ENCODE assay signal across 11 cellular contexts in genomic region chr20:39429716-39430115, GRCh38.
DNase-seq lines count a peak whose midpoint lies in the region; ATAC-seq and TF ChIP-seq lines count a peak whose summit lies in the region.
"Had no signal": no experiment of that assay in that cellular context is flagged by ENCODE, and none has a peak within 500 bp of the region (broad histone marks: within the 10 kb centered on the region; RNA-seq: fewer than 3 reads in every experiment).

No MANE protein-coding gene starts in this region.

- no TSS peak for BruUV-seq in A673 (replicated peaks; lab: Mats Ljungman, UMichigan)

- no peaks in the 10 kb centered on the region for H3K36me3 Mint-ChIP-seq in GM23338 (ENCODE audit: low read depth)
- H3K36me3 Mint-ChIP-seq in activated T-helper 2 cell treated with anti-CD3 and anti-CD28 coated beads, Interferon-gamma antibody, Interleukin-2, Interleukin-4, amounts not matched to agents 10 μg/mL and 5 μg/mL and 100 μg/mL, durations not matched to agents 14 hours and 24 hours and 36 hours (ENCODE audit: low read depth) = no peaks in the 10 kb centered on the region

- no peak overlapping the region for H3K4me3 Mint-ChIP-seq in GM23338
- no peak overlapping the region for H3K4me3 Mint-ChIP-seq in activated T-helper 2 cell treated with anti-CD3 and anti-CD28 coated beads, Interferon-gamma antibody, Interleukin-2, Interleukin-4, amounts not matched to agents 10 μg/mL and 5 μg/mL and 100 μg/mL, durations not matched to agents 14 hours and 24 hours and 36 hours (ENCODE audit: low read depth)
- H3K4me3 Mint-ChIP-seq: dendritic cell treated with granulocyte-macrophage colony-stimulating factor and Interleukin-4, amounts not matched to agents 40 ng/mL and 50 ng/mL, for 4 days had no signal

- DNase-seq in A673 (ENCODE audit: low spot score) (peak; percentile 11), GM23338 (ENCODE audit: low spot score) (peak; percentile 65), RWPE1 (ENCODE audit: low spot score) (no peak), iPS-NIHi11 (ENCODE audit: low spot score) (peak; percentile 43), Peyer's patch (no peak), T-helper 9 cell (no peak), activated gamma-delta T cell (lab: John Stamatoyannopoulos, UW) (no peak)
- DNase-seq in activated T-helper 2 cell treated with anti-CD3 and anti-CD28 coated beads, Interferon-gamma antibody, Interleukin-2, Interleukin-4, amounts not matched to agents 10 μg/mL and 5 μg/mL and 100 μg/mL, durations not matched to agents 14 hours and 24 hours and 36 hours (ENCODE audit: low spot score) = no peak
- DNase-seq: NCI-H2107, posterior cingulate gyrus had no signal

- no peaks in the 10 kb centered on the region for H3K9me3 Mint-ChIP-seq in GM23338
- peaks cover 4% of the 10 kb centered on the region for H3K9me3 Mint-ChIP-seq in activated T-helper 2 cell treated with anti-CD3 and anti-CD28 coated beads, Interferon-gamma antibody, Interleukin-2, Interleukin-4, amounts not matched to agents 10 μg/mL and 5 μg/mL and 100 μg/mL, durations not matched to agents 14 hours and 24 hours and 36 hours

- no peaks in the 10 kb centered on the region for H3K79me2 ChIP-seq in GM23338 (replicated peaks; ENCODE audit: insufficient read depth)

- CTCF ChIA-PET in A673 (lab: Charles Lee) (interaction anchor here (0.7 kb wide), 2 partner anchors 48 to 84 kb away, joined by 3 read pairs; no protein-coding TSS in a partner anchor), RWPE1 (lab: Yijun Ruan, JAX) (interaction anchor here (0.5 to 1.2 kb wide), 3 partner anchors 15 to 1046 kb away, joined by 3 to 6 read pairs (median 3); no protein-coding TSS in a partner anchor)

- H3K27me3 Mint-ChIP-seq in GM23338 (ENCODE audit: insufficient read depth, low read depth, poor library complexity) = peaks cover 3% of the 10 kb centered on the region
- no peaks in the 10 kb centered on the region for H3K27me3 Mint-ChIP-seq in activated T-helper 2 cell treated with anti-CD3 and anti-CD28 coated beads, Interferon-gamma antibody, Interleukin-2, Interleukin-4, amounts not matched to agents 10 μg/mL and 5 μg/mL and 100 μg/mL, durations not matched to agents 14 hours and 24 hours and 36 hours (ENCODE audit: low read depth)
- H3K27me3 Mint-ChIP-seq: dendritic cell treated with granulocyte-macrophage colony-stimulating factor and Interleukin-4, amounts not matched to agents 40 ng/mL and 50 ng/mL, for 4 days had no signal

- H3K4me3 ChIP-seq in A673 (ENCODE audit: low read depth, low read length, poor library complexity, severe bottlenecking) (no peak overlapping the region), GM23338 (no peak overlapping the region), Peyer's patch (no peak overlapping the region)

- H3F3A ChIP-seq in GM23338 (replicated peaks; ENCODE audit: low read depth) = no peaks in the 10 kb centered on the region

- H3K4me1 Mint-ChIP-seq in GM23338 = no peaks in the 10 kb centered on the region; the same call in 2 of the 3 replicates
- no peaks in the 10 kb centered on the region for H3K4me1 Mint-ChIP-seq in activated T-helper 2 cell treated with anti-CD3 and anti-CD28 coated beads, Interferon-gamma antibody, Interleukin-2, Interleukin-4, amounts not matched to agents 10 μg/mL and 5 μg/mL and 100 μg/mL, durations not matched to agents 14 hours and 24 hours and 36 hours (ENCODE audit: low read depth)

- H3K36me3 ChIP-seq in A673 (ENCODE audit: insufficient read depth, low read length, poor library complexity, severe bottlenecking) (no peaks in the 10 kb centered on the region), GM23338 (ENCODE audit: insufficient read depth) (no peaks in the 10 kb centered on the region), Peyer's patch (no peaks in the 10 kb centered on the region)

- H2AFZ ChIP-seq in GM23338 = no peak overlapping the region

- peak; percentile 49 for TF ChIP-seq CTCF in A673 (conservative IDR thresholded peaks at IDR 0.05; ENCODE audit: low read depth, low read length)
- TF ChIP-seq CTCF in GM23338 (conservative IDR thresholded peaks at IDR 0.05; ENCODE audit: low read depth in 2 of 2) = peak; percentile 61
- 0 out of 2 replicates have a peak, but pooled peaks have one; percentile 13 for TF ChIP-seq CTCF in RWPE1 (conservative IDR thresholded peaks at IDR 0.05; ENCODE audit: low read depth)
- TF ChIP-seq CTCF in Peyer's patch (IDR thresholded peaks at IDR 0.05) = peak in 3 of 6 experiments; percentile 17 to 47 (median 46)

- H3K9me3 ChIP-seq in A673 (ENCODE audit: low read depth, low read length, poor library complexity, severe bottlenecking) = no peaks in the 10 kb centered on the region
- H3K9me3 ChIP-seq in Peyer's patch = peaks cover 0 to 3% (median 0%) of the 10 kb centered on the region in 4 donors

- POLR2A ChIA-PET in A673 (lab: Charles Lee; ENCODE audit: low non-redundant PET) = no interaction called here
- POLR2A ChIA-PET in RWPE1 (lab: Yijun Ruan, JAX; ENCODE audit: low non-redundant PET) = no interaction called here

- TF ChIP-seq POLR2A in Peyer's patch (IDR thresholded peaks at IDR 0.05) = no peak

- no peak overlapping the region for H3K27ac Mint-ChIP-seq in GM23338
- H3K27ac Mint-ChIP-seq in activated T-helper 2 cell treated with anti-CD3 and anti-CD28 coated beads, Interferon-gamma antibody, Interleukin-2, Interleukin-4, amounts not matched to agents 10 μg/mL and 5 μg/mL and 100 μg/mL, durations not matched to agents 14 hours and 24 hours and 36 hours = no peak overlapping the region
- H3K27ac Mint-ChIP-seq: dendritic cell treated with granulocyte-macrophage colony-stimulating factor and Interleukin-4, amounts not matched to agents 40 ng/mL and 50 ng/mL, for 4 days had no signal

- H3K27ac ChIP-seq in A673 (ENCODE audit: low read depth, low read length, poor library complexity, severe bottlenecking) (no peak overlapping the region), GM23338 (ENCODE audit: low read depth) (no peak overlapping the region), RWPE1 (no peak overlapping the region), Peyer's patch (no peak overlapping the region)

- H3K27me3 ChIP-seq in A673 (replicated peaks; ENCODE audit: insufficient read depth, low read depth, low read length, poor library complexity) (no peaks in the 10 kb centered on the region), GM23338 (ENCODE audit: insufficient read depth) (no peaks in the 10 kb centered on the region), Peyer's patch (no peaks in the 10 kb centered on the region)

- peak; percentile 80 for ATAC-seq in GM23338

- H3K4me1 ChIP-seq in A673 (ENCODE audit: insufficient read depth, low read length, poor library complexity, severe bottlenecking) (no peaks in the 10 kb centered on the region), GM23338 (ENCODE audit: insufficient read depth) (no peaks in the 10 kb centered on the region), Peyer's patch (no peaks in the 10 kb centered on the region)

- intact Hi-C loops in A673 (cut with micrococcal nuclease; ENCODE audit: unreplicated experiment) = loop anchor here (1.0 kb wide), 1 partner anchor 160 kb away; no protein-coding TSS in a partner anchor
- intact Hi-C loops in activated T-helper 2 cell treated with anti-CD3 and anti-CD28 coated beads, Interferon-gamma antibody, Interleukin-2, Interleukin-4, amounts not matched to agents 10 μg/mL and 5 μg/mL and 100 μg/mL, durations not matched to agents 14 hours and 24 hours and 36 hours (cut with micrococcal nuclease) = no loop called here

- H4K20me1 ChIP-seq in GM23338 (replicated peaks; ENCODE audit: insufficient read depth) = no peaks in the 10 kb centered on the region

- H3K4me2 ChIP-seq in GM23338 = no peak overlapping the region

- no peaks in the 10 kb centered on the region for H3K9me2 ChIP-seq in GM23338 (ENCODE audit: insufficient read depth)

TF ChIP-seq in GM23338, 12 proteins besides CTCF, POLR2A, EP300 and RAD21 (continues in another document):
- TF ChIP-seq POLR2AphosphoS5 (IDR thresholded peaks at IDR 0.05; ENCODE audit: low read depth) (no peak), ZNF331 (CRISPR knock-in tag; IDR thresholded peaks at IDR 0.05; ENCODE audit: low read depth) (no peak), STAT1 (IDR thresholded peaks at IDR 0.05; ENCODE audit: unreplicated experiment) (no peak), NANOG (IDR thresholded peaks at IDR 0.05; ENCODE audit: borderline replicate concordance) (no peak), ZNF114 (CRISPR knock-in tag; IDR thresholded peaks at IDR 0.05) (no peak), EZH2phosphoT487 (IDR thresholded peaks at IDR 0.05; ENCODE audit: unreplicated experiment) (no peak), ETS1 (IDR thresholded peaks at IDR 0.05) (no peak), REST (IDR thresholded peaks at IDR 0.05; ENCODE audit: unreplicated experiment) (no peak)

Comparison
In these comparisons a context has a peak if more than half of its experiments do, and no peak if none do; other contexts are left out.
1. DNase-seq: peak in A673 (single experiment), GM23338 (single experiment) and iPS-NIHi11 (single experiment); none in RWPE1 (single experiment), Peyer's patch (0 of 3), activated T-helper 2 cell treated with anti-CD3 and anti-CD28 coated beads, Interferon-gamma antibody, Interleukin-2, Interleukin-4, amounts not matched to agents 10 μg/mL and 5 μg/mL and 100 μg/mL, durations not matched to agents 14 hours and 24 hours and 36 hours (single experiment), T-helper 9 cell (single experiment) and activated gamma-delta T cell (single experiment).